1 cellular context compared by ENCODE assay signal in genomic region chr5:93359958-93360305, GRCh38.
TF ChIP-seq lines count a peak whose summit lies in the region.

No MANE protein-coding gene starts in this region.

TF ChIP-seq in K562, 482 proteins besides CTCF, POLR2A, EP300 and RAD21 (continued from another document):
- TF ChIP-seq TEAD2 (tag; IDR thresholded peaks at IDR 0.05) = no peak
- no peak for TF ChIP-seq MECOM (CRISPR knock-in tag; IDR thresholded peaks at IDR 0.05)
- no peak for TF ChIP-seq SMARCA4 (IDR thresholded peaks at IDR 0.05)
- TF ChIP-seq MAFK (IDR thresholded peaks at IDR 0.05; ENCODE audit: low read length) = peak; percentile 96
- TF ChIP-seq BHLHE40 (IDR thresholded peaks at IDR 0.05; ENCODE audit: low read length) = no peak
- TF ChIP-seq MAFF (IDR thresholded peaks at IDR 0.05; ENCODE audit: low read length) = peak; percentile 95
- TF ChIP-seq C11orf30 (IDR thresholded peaks at IDR 0.05; ENCODE audit: low read depth) = peak; percentile 59
- peak; percentile 80 for TF ChIP-seq ZNF316 (IDR thresholded peaks at IDR 0.05)
- no peak for TF ChIP-seq MTA1 (IDR thresholded peaks at IDR 0.05; ENCODE audit: borderline replicate concordance)
